ENCODE assay signal across 17 cellular contexts in genomic region chr9:123238364-123238763, GRCh38. TPM values are rescaled to one million over a fixed set of nuclear protein-coding genes. Genes with fewer than 3 reads are reported as not detected.
DNase-seq lines count a peak whose midpoint lies in the region; ATAC-seq and TF ChIP-seq lines count a peak whose summit lies in the region.
"Had no signal": no experiment of that assay in that cellular context is flagged by ENCODE, and none has a peak within 500 bp of the region (broad histone marks: within the 10 kb centered on the region; RNA-seq: fewer than 3 reads in every experiment).

No MANE protein-coding gene starts in this region.

- H3K27me3 Mint-ChIP-seq in Calu3 (ENCODE audit: unreplicated experiment), result no peaks in the 10 kb centered on the region
- H3K27me3 Mint-ChIP-seq: CD8-positive, alpha-beta memory T cell had no signal

- no peaks in the 10 kb centered on the region for H3K9me3 Mint-ChIP-seq in Calu3 (ENCODE audit: low read depth, unreplicated experiment)
- H3K9me3 Mint-ChIP-seq: CD8-positive, alpha-beta memory T cell; HFFc6 had no signal

- no peak for TF ChIP-seq CTCF in GM10248 (IDR thresholded peaks at IDR 0.05; ENCODE audit: control extremely low read depth, extremely low read depth, low read depth, missing control alignments)
- TF ChIP-seq CTCF in fibroblast of villous mesenchyme (IDR thresholded peaks at IDR 0.05; ENCODE audit: insufficient read depth, low read depth, low read length), result no peak
- no peak for TF ChIP-seq CTCF in Calu3 (IDR thresholded peaks at IDR 0.05; ENCODE audit: unreplicated experiment)

- intact Hi-C loops in Calu3 (cut with micrococcal nuclease; ENCODE audit: unreplicated experiment), result no loop called here

- H3K27ac Mint-ChIP-seq in Calu3 (ENCODE audit: unreplicated experiment), result no peak overlapping the region
- H3K27ac Mint-ChIP-seq: CD8-positive, alpha-beta memory T cell; HFFc6 had no signal

- no peaks in the 10 kb centered on the region for H3K36me3 Mint-ChIP-seq in Calu3 (ENCODE audit: insufficient read depth, unreplicated experiment)

- no TSS peak for BruUV-seq in Calu3 (replicated peaks; lab: Mats Ljungman, UMichigan)

- no peaks in the 10 kb centered on the region for H3K4me1 Mint-ChIP-seq in Calu3 (ENCODE audit: low read depth, unreplicated experiment)

- POLR2A ChIA-PET in GM10248 (lab: Yijun Ruan, JAX), result no interaction called here

- no peak overlapping the region for H3K4me3 ChIP-seq in fibroblast of villous mesenchyme (ENCODE audit: low read depth, low read length)
- H3K4me3 ChIP-seq: PC-9, uterus had no signal

- H3K4me3 Mint-ChIP-seq in Calu3 (ENCODE audit: low read depth, unreplicated experiment), result no peak overlapping the region
- H3K4me3 Mint-ChIP-seq: CD8-positive, alpha-beta memory T cell; HFFc6 had no signal

- CTCF ChIA-PET in GM10248 (lab: Yijun Ruan, JAX), result interaction anchor here (0.8 to 4.1 kb wide), 8 partner anchors 10 to 111 kb away, joined by 3 to 25 read pairs (median 8); no protein-coding TSS in a partner anchor
- CTCF ChIA-PET in Calu3 (lab: Charles Lee), result interaction anchor here (1.1 kb wide), 1 partner anchor 10 kb away, joined by 3 read pairs; no protein-coding TSS in a partner anchor

- peak; percentile 36 for DNase-seq in GM10248 (ENCODE audit: extremely low spot score)
- DNase-seq in LHCN-M2 (ENCODE audit: low read depth), result peak; percentile 38
- peak; percentile 22 for DNase-seq in fibroblast of villous mesenchyme (ENCODE audit: low read depth)
- no peak for DNase-seq in NCI-H345 (lab: John Stamatoyannopoulos, UW)
- DNase-seq in Calu3, result no peak
- DNase-seq: activated naive CD4-positive, alpha-beta T cell; CD8-positive, alpha-beta memory T cell; HFFc6; NCI-H1105; PC-9; right cardiac atrium; substantia nigra; T-helper 9 cell; uterus had no signal

- peak; percentile 40 for ATAC-seq in GM21717 (IDR thresholded peaks at IDR 0.05; ENCODE audit: unreplicated experiment)
- no peak for ATAC-seq in HG02970 (IDR thresholded peaks at IDR 0.05; ENCODE audit: low FRiP score, unreplicated experiment)
- no peak for ATAC-seq in GM18520 (IDR thresholded peaks at IDR 0.05; ENCODE audit: unreplicated experiment)
- ATAC-seq: right cardiac atrium had no signal

RNA-seq across cellular contexts. Expression of gene STRBP, which starts 30.0 kb away (rescaled TPM):
- total RNA-seq in LHCN-M2 (2014; rRNA removed), result 2.0 and 2.8 TPM in 2 replicates
- 2.0 TPM for polyA plus RNA-seq in LHCN-M2 (2012)
- total RNA-seq in fibroblast of villous mesenchyme, result 2.6 and 4.3 TPM in 2 replicates
- 23.3 and 27.3 TPM in 2 replicates for total RNA-seq in Calu3 (2022)

Comparison
In these comparisons a context has a peak if more than half of its experiments do, and no peak if none do; other contexts are left out.
1. DNase-seq: peak in GM10248 (single experiment), LHCN-M2 (single experiment) and fibroblast of villous mesenchyme (single experiment); none in NCI-H345 (single experiment) and Calu3 (single experiment).